20 cellular contexts compared by ENCODE assay signal in genomic region chr21:45918835-45919467, GRCh38.
DNase-seq lines count a peak whose midpoint lies in the region; ATAC-seq and TF ChIP-seq lines count a peak whose summit lies in the region.
"Had no signal": no experiment of that assay in that cellular context is flagged by ENCODE, and none has a peak within 500 bp of the region (broad histone marks: within the 10 kb centered on the region; RNA-seq: fewer than 3 reads in every experiment).

No MANE protein-coding gene starts in this region.

- DNase-seq in H7 (peak; percentile 85), NB4 (ENCODE audit: low read depth) (peak; percentile 36), chondrocyte (ENCODE audit: low spot score) (peak; percentile 76), mesendoderm (peak; percentile 7), SHP77 (lab: John Stamatoyannopoulos, UW) (no peak), GM10266 (ENCODE audit: extremely low spot score) (no peak)
- DNase-seq in activated T-helper 2 cell treated with anti-CD3 and anti-CD28 coated beads, Interferon-gamma antibody, Interleukin-2, Interleukin-4, amounts not matched to agents 10 μg/mL and 5 μg/mL and 100 μg/mL, durations not matched to agents 14 hours and 24 hours and 36 hours (ENCODE audit: low spot score): no peak
- DNase-seq: CD8-positive, alpha-beta memory T cell; DMS 273 treated with DMSO at 0.1 percent for 48 hours; DMS79; GF-D8; HCEC 1CT; Karpas-422; NCI-H1694; NCI-H2029 treated with DMSO at 0.1 percent for 48 hours; NCI-H2227 treated with DMSO at 0.1 percent for 48 hours; NCI-H526 treated with DMSO at 0.1 percent for 48 hours had no signal

- TF ChIP-seq CTCF in NB4 (IDR thresholded peaks at IDR 0.05; ENCODE audit: low read depth, low read length) (no peak), chondrocyte (IDR thresholded peaks at IDR 0.05) (no peak), GM10266 (IDR thresholded peaks at IDR 0.05; ENCODE audit: control insufficient read depth, insufficient read depth, low read depth, missing control alignments) (no peak)

- H3K4me3 Mint-ChIP-seq in chondrocyte (ENCODE audit: unreplicated experiment): no peak overlapping the region
- H3K4me3 Mint-ChIP-seq in activated T-helper 2 cell treated with anti-CD3 and anti-CD28 coated beads, Interferon-gamma antibody, Interleukin-2, Interleukin-4, amounts not matched to agents 10 μg/mL and 5 μg/mL and 100 μg/mL, durations not matched to agents 14 hours and 24 hours and 36 hours (ENCODE audit: low read depth): no peak overlapping the region
- H3K4me3 Mint-ChIP-seq: CD14-positive monocyte; CD8-positive, alpha-beta memory T cell had no signal

- intact Hi-C loops in activated T-helper 2 cell treated with anti-CD3 and anti-CD28 coated beads, Interferon-gamma antibody, Interleukin-2, Interleukin-4, amounts not matched to agents 10 μg/mL and 5 μg/mL and 100 μg/mL, durations not matched to agents 14 hours and 24 hours and 36 hours (cut with micrococcal nuclease): no loop called here

- H3K36me3 Mint-ChIP-seq in chondrocyte (ENCODE audit: low read depth): no peaks in the 10 kb centered on the region
- H3K36me3 Mint-ChIP-seq in activated T-helper 2 cell treated with anti-CD3 and anti-CD28 coated beads, Interferon-gamma antibody, Interleukin-2, Interleukin-4, amounts not matched to agents 10 μg/mL and 5 μg/mL and 100 μg/mL, durations not matched to agents 14 hours and 24 hours and 36 hours (ENCODE audit: low read depth): no peaks in the 10 kb centered on the region
- H3K36me3 Mint-ChIP-seq: CD14-positive monocyte; CD8-positive, alpha-beta memory T cell had no signal

- no peak overlapping the region for H3K4ac ChIP-seq in mesendoderm (ENCODE audit: low read depth, low read length)

- no peak for TF ChIP-seq POLR2A in NB4 (IDR thresholded peaks at IDR 0.05; ENCODE audit: extremely low read depth, insufficient read length)

- no peak overlapping the region for H2BK120ac ChIP-seq in mesendoderm (ENCODE audit: low read depth, low read length)

- H3K79me2 ChIP-seq in mesendoderm (ENCODE audit: control insufficient read depth, insufficient read depth, low read length): no peaks in the 10 kb centered on the region

- H3K4me1 Mint-ChIP-seq in chondrocyte (ENCODE audit: low read depth): peaks cover 11% of the 10 kb centered on the region
- H3K4me1 Mint-ChIP-seq in activated T-helper 2 cell treated with anti-CD3 and anti-CD28 coated beads, Interferon-gamma antibody, Interleukin-2, Interleukin-4, amounts not matched to agents 10 μg/mL and 5 μg/mL and 100 μg/mL, durations not matched to agents 14 hours and 24 hours and 36 hours (ENCODE audit: low read depth): peaks cover 4% of the 10 kb centered on the region
- H3K4me1 Mint-ChIP-seq: CD14-positive monocyte had no signal

- H3K18ac ChIP-seq in mesendoderm (ENCODE audit: low read length): no peak overlapping the region

- H3K36me3 ChIP-seq in H7 (replicated peaks; ENCODE audit: control insufficient read depth, insufficient read depth, low read length) (no peaks in the 10 kb centered on the region), mesendoderm (ENCODE audit: control insufficient read depth, insufficient read depth, low read length) (no peaks in the 10 kb centered on the region)
- H3K36me3 ChIP-seq: SJSA1 had no signal

- H3K4me2 ChIP-seq in mesendoderm (ENCODE audit: low read length): no peak overlapping the region

- no peaks in the 10 kb centered on the region for H3K79me1 ChIP-seq in mesendoderm (ENCODE audit: low read length)

- H2BK15ac ChIP-seq in mesendoderm (replicated peaks; ENCODE audit: low read depth): no peak overlapping the region

- no peaks in the 10 kb centered on the region for H3K27me3 Mint-ChIP-seq in chondrocyte (ENCODE audit: low read depth)
- H3K27me3 Mint-ChIP-seq in activated T-helper 2 cell treated with anti-CD3 and anti-CD28 coated beads, Interferon-gamma antibody, Interleukin-2, Interleukin-4, amounts not matched to agents 10 μg/mL and 5 μg/mL and 100 μg/mL, durations not matched to agents 14 hours and 24 hours and 36 hours (ENCODE audit: low read depth): no peaks in the 10 kb centered on the region

- no peak overlapping the region for H3K23ac ChIP-seq in mesendoderm (ENCODE audit: low read length)

- no peaks in the 10 kb centered on the region for H3K9me3 Mint-ChIP-seq in chondrocyte (ENCODE audit: low read depth)
- peaks cover 4% of the 10 kb centered on the region for H3K9me3 Mint-ChIP-seq in activated T-helper 2 cell treated with anti-CD3 and anti-CD28 coated beads, Interferon-gamma antibody, Interleukin-2, Interleukin-4, amounts not matched to agents 10 μg/mL and 5 μg/mL and 100 μg/mL, durations not matched to agents 14 hours and 24 hours and 36 hours
- H3K9me3 Mint-ChIP-seq: CD8-positive, alpha-beta memory T cell had no signal

- H2BK5ac ChIP-seq in mesendoderm (ENCODE audit: low read length): no peak overlapping the region

- H3K4me1 ChIP-seq in mesendoderm (ENCODE audit: control insufficient read depth, low read depth, low read length): no peaks in the 10 kb centered on the region
- H3K4me1 ChIP-seq: SJSA1 had no signal

- no peak overlapping the region for H3K4me3 ChIP-seq in H7 (ENCODE audit: insufficient read depth, low read depth, low read length)
- H3K4me3 ChIP-seq in NB4 (ENCODE audit: low read depth, low read length): no peak overlapping the region
- no peak overlapping the region for H3K4me3 ChIP-seq in mesendoderm (ENCODE audit: low read length)
- H3K4me3 ChIP-seq: SJSA1 had no signal

- H3K27ac ChIP-seq in mesendoderm (ENCODE audit: low read depth, low read length): no peak overlapping the region
- H3K27ac ChIP-seq: SJSA1 had no signal

- no peak overlapping the region for H3K56ac ChIP-seq in mesendoderm (ENCODE audit: low read length)

- H2AK5ac ChIP-seq in mesendoderm (ENCODE audit: low read length): no peak overlapping the region

- H3K27me3 ChIP-seq in H7 (ENCODE audit: control insufficient read depth, insufficient read depth, low read length) (no peaks in the 10 kb centered on the region), mesendoderm (ENCODE audit: insufficient read depth, low read length, poor library complexity) (no peaks in the 10 kb centered on the region)
- H3K27me3 ChIP-seq: SJSA1 had no signal

- no peak overlapping the region for H4K5ac ChIP-seq in mesendoderm (ENCODE audit: low read length)

- H3K9ac ChIP-seq in mesendoderm (ENCODE audit: low read length): no peak overlapping the region

- no peak overlapping the region for H3K27ac Mint-ChIP-seq in chondrocyte (ENCODE audit: unreplicated experiment)
- no peak overlapping the region for H3K27ac Mint-ChIP-seq in activated T-helper 2 cell treated with anti-CD3 and anti-CD28 coated beads, Interferon-gamma antibody, Interleukin-2, Interleukin-4, amounts not matched to agents 10 μg/mL and 5 μg/mL and 100 μg/mL, durations not matched to agents 14 hours and 24 hours and 36 hours
- H3K27ac Mint-ChIP-seq: CD14-positive monocyte; CD8-positive, alpha-beta memory T cell had no signal

- ATAC-seq in GM21367 (IDR thresholded peaks at IDR 0.05; ENCODE audit: unreplicated experiment): no peak

- no CpG with 5 or more reads among the region's 20 CpGs for WGBS in mesendoderm (ENCODE audit: extremely low coverage, insufficient coverage, low lambda C conversion rate)

- H4K8ac ChIP-seq in mesendoderm (ENCODE audit: low read depth, low read length): no peak overlapping the region

Comparison
In these comparisons a context has a peak if more than half of its experiments do, and no peak if none do; other contexts are left out.
1. DNase-seq: peak in H7 (single experiment), NB4 (single experiment), chondrocyte (single experiment) and mesendoderm (single experiment); none in SHP77 (0 of 2), GM10266 (single experiment) and activated T-helper 2 cell treated with anti-CD3 and anti-CD28 coated beads, Interferon-gamma antibody, Interleukin-2, Interleukin-4, amounts not matched to agents 10 μg/mL and 5 μg/mL and 100 μg/mL, durations not matched to agents 14 hours and 24 hours and 36 hours (single experiment).